Comparison of ENCODE assay signal across 8 cellular contexts in genomic region chr16:57265850-57266530, GRCh38. TPM values are rescaled to one million over a fixed set of nuclear protein-coding genes. Genes with fewer than 3 reads are reported as not detected.
DNase-seq lines count a peak whose midpoint lies in the region; ATAC-seq and TF ChIP-seq lines count a peak whose summit lies in the region.

No MANE protein-coding gene starts in this region.

- TF ChIP-seq CTCF in colonic mucosa (IDR thresholded peaks at IDR 0.05), result no peak
- no peak for TF ChIP-seq CTCF in nephron progenitor cell (IDR thresholded peaks at IDR 0.05)

- H3K27me3 ChIP-seq in ACC112 (ENCODE audit: insufficient read depth, low read length) (no peaks in the 10 kb centered on the region), colonic mucosa (no peaks in the 10 kb centered on the region)

- H3K4me3 ChIP-seq in ACC112 (ENCODE audit: low read depth, low read length), result no peak overlapping the region
- H3K4me3 ChIP-seq in colonic mucosa, result no peak overlapping the region

- no peaks in the 10 kb centered on the region for H3K79me2 ChIP-seq in ACC112 (ENCODE audit: control insufficient read depth, insufficient read depth, low read length, unreplicated experiment)

- no peak for ATAC-seq in HG03045 (IDR thresholded peaks at IDR 0.05; ENCODE audit: unreplicated experiment)
- ATAC-seq in stimulated activated memory B cell treated with anti-CD40 and anti-IgM and Interleukin-4, amounts not matched to agents 10 μg/mL and 1 μg/mL and 100 μg/mL, for 72 hours, result no peak

- peaks cover 15% of the 10 kb centered on the region for H3K27me3 Mint-ChIP-seq in nephron progenitor cell (ENCODE audit: low read depth, poor library complexity)
- no peaks in the 10 kb centered on the region for H3K27me3 Mint-ChIP-seq in stimulated activated memory B cell treated with anti-CD40 and anti-IgM and Interleukin-4, amounts not matched to agents 10 μg/mL and 1 μg/mL and 100 μg/mL, for 72 hours

- H3K9me3 ChIP-seq in colonic mucosa, result no peaks in the 10 kb centered on the region

- no peaks in the 10 kb centered on the region for H3K9me3 Mint-ChIP-seq in nephron progenitor cell
- no peaks in the 10 kb centered on the region for H3K9me3 Mint-ChIP-seq in stimulated activated memory B cell treated with anti-CD40 and anti-IgM and Interleukin-4, amounts not matched to agents 10 μg/mL and 1 μg/mL and 100 μg/mL, for 72 hours

- peaks cover 22% of the 10 kb centered on the region for H3K4me1 Mint-ChIP-seq in nephron progenitor cell
- no peaks in the 10 kb centered on the region for H3K4me1 Mint-ChIP-seq in stimulated activated memory B cell treated with anti-CD40 and anti-IgM and Interleukin-4, amounts not matched to agents 10 μg/mL and 1 μg/mL and 100 μg/mL, for 72 hours

- H3K27ac ChIP-seq in ACC112 (ENCODE audit: low read depth, low read length) (no peak overlapping the region), colonic mucosa (peak overlapping the region; percentile 82)

- no peak overlapping the region for H3K4me3 Mint-ChIP-seq in nephron progenitor cell
- H3K4me3 Mint-ChIP-seq in stimulated activated memory B cell treated with anti-CD40 and anti-IgM and Interleukin-4, amounts not matched to agents 10 μg/mL and 1 μg/mL and 100 μg/mL, for 72 hours, result no peak overlapping the region

- no peaks in the 10 kb centered on the region for H3K36me3 ChIP-seq in ACC112 (ENCODE audit: insufficient read depth, low read length)
- no peaks in the 10 kb centered on the region for H3K36me3 ChIP-seq in colonic mucosa

- intact Hi-C loops in colonic mucosa (cut with DNase I), result no loop called here

- peak overlapping the region in 1 of 2 donors; percentile 62 for H3K9ac ChIP-seq in colonic mucosa (ENCODE audit: low read depth in 2 of 2, low read length in 2 of 2)

- H3K4me1 ChIP-seq in ACC112 (ENCODE audit: control insufficient read depth, insufficient read depth, low read length, unreplicated experiment), result peaks cover 4% of the 10 kb centered on the region
- H3K4me1 ChIP-seq in colonic mucosa, result peaks cover 8% of the 10 kb centered on the region

- no peaks in the 10 kb centered on the region for H3K36me3 Mint-ChIP-seq in nephron progenitor cell (ENCODE audit: low read depth)
- no peaks in the 10 kb centered on the region for H3K36me3 Mint-ChIP-seq in stimulated activated memory B cell treated with anti-CD40 and anti-IgM and Interleukin-4, amounts not matched to agents 10 μg/mL and 1 μg/mL and 100 μg/mL, for 72 hours

- H3K27ac Mint-ChIP-seq in nephron progenitor cell, result no peak overlapping the region
- H3K27ac Mint-ChIP-seq in stimulated activated memory B cell treated with anti-CD40 and anti-IgM and Interleukin-4, amounts not matched to agents 10 μg/mL and 1 μg/mL and 100 μg/mL, for 72 hours, result no peak overlapping the region

- peak overlapping the region; percentile 75 for H2AFZ ChIP-seq in ACC112 (ENCODE audit: low read length, unreplicated experiment)

- DNase-seq in NCI-H2171 treated with DMSO at 0.1 percent for 48 hours (lab: John Stamatoyannopoulos, UW), result peak; percentile 47
- peak; percentile 90 for DNase-seq in colonic mucosa
- DNase-seq in midbrain (lab: John Stamatoyannopoulos, UW), result peak; percentile 75
- no peak for DNase-seq in nephron progenitor cell
- no peak for DNase-seq in NK-92 (lab: John Stamatoyannopoulos, UW; ENCODE audit: unreplicated experiment)

RNA-seq across cellular contexts. Expression of gene PLLP, which starts 18.5 kb away (rescaled TPM):
- 10 to 100 TPM; 11.6 to 16.7 TPM for total RNA-seq in colonic mucosa

RNA-seq across cellular contexts. Expression of gene ARL2BP, which starts 20.9 kb away (rescaled TPM):
- total RNA-seq in colonic mucosa, result 10 to 100 TPM; 28.6 to 32.7 TPM

Comparison
In these comparisons a context has a peak if more than half of its experiments do, and no peak if none do; other contexts are left out.
1. DNase-seq: peak in NCI-H2171 treated with DMSO at 0.1 percent for 48 hours (single experiment), colonic mucosa (single experiment) and midbrain (single experiment); none in nephron progenitor cell (single experiment) and NK-92 (single experiment).